11 cellular contexts compared by ENCODE assay signal in genomic region chr15:33547876-33548275, GRCh38.
DNase-seq lines count a peak whose midpoint lies in the region; ATAC-seq and TF ChIP-seq lines count a peak whose summit lies in the region.
"Had no signal": no experiment of that assay in that cellular context is flagged by ENCODE, and none has a peak within 500 bp of the region (broad histone marks: within the 10 kb centered on the region; RNA-seq: fewer than 3 reads in every experiment).

No MANE protein-coding gene starts in this region.

- H3K27me3 ChIP-seq in WERI-Rb-1 (ENCODE audit: insufficient read depth, low read depth, severe bottlenecking) = no peaks in the 10 kb centered on the region

- no peak overlapping the region for H3K4me3 ChIP-seq in fibroblast of mammary gland (ENCODE audit: control insufficient read depth, low read depth, low read length)
- no peak overlapping the region for H3K4me3 ChIP-seq in WERI-Rb-1 (ENCODE audit: low read depth, low read length)

- TF ChIP-seq CTCF in fibroblast of mammary gland (conservative IDR thresholded peaks at IDR 0.05; ENCODE audit: control insufficient read depth, insufficient read depth, low read depth, low read length) = no peak
- no peak for TF ChIP-seq CTCF in WERI-Rb-1 (IDR thresholded peaks at IDR 0.05; ENCODE audit: low read depth, low read length)

- DNase-seq in NOMO-1 treated with DMSO at 0.1 percent for 48 hours (lab: John Stamatoyannopoulos, UW; ENCODE audit: unreplicated experiment) (peak; percentile 5), NOMO-1 treated with dmso at 0.1 percent for 144 hours (lab: John Stamatoyannopoulos, UW; ENCODE audit: unreplicated experiment) (no peak), RPMI7951 (ENCODE audit: low read depth) (peak; percentile 54), fibroblast of mammary gland (ENCODE audit: low read depth) (peak; percentile 51), retina (peak; percentile 21), NCI-H1417 treated with DMSO at 0.1 percent for 48 hours (lab: John Stamatoyannopoulos, UW) (no peak), WERI-Rb-1 (no peak)
- DNase-seq: NCI-H2081 had no signal

- ATAC-seq in HG03135 (IDR thresholded peaks at IDR 0.05; ENCODE audit: unreplicated experiment) = no peak
- ATAC-seq: left colon had no signal

- no peak overlapping the region for H3K27ac ChIP-seq in WERI-Rb-1
- H3K27ac ChIP-seq: 22Rv1 had no signal

- peaks cover 12% of the 10 kb centered on the region for H3K9me3 ChIP-seq in WERI-Rb-1 (ENCODE audit: severe bottlenecking)

- no peaks in the 10 kb centered on the region for H3K36me3 ChIP-seq in WERI-Rb-1

Comparison
In these comparisons a context has a peak if more than half of its experiments do, and no peak if none do; other contexts are left out.
1. DNase-seq: peak in NOMO-1 treated with DMSO at 0.1 percent for 48 hours (single experiment), RPMI7951 (single experiment), fibroblast of mammary gland (single experiment) and retina (single experiment); none in NOMO-1 treated with dmso at 0.1 percent for 144 hours (single experiment), NCI-H1417 treated with DMSO at 0.1 percent for 48 hours (single experiment) and WERI-Rb-1 (single experiment).